In the genomic region with DNA sequence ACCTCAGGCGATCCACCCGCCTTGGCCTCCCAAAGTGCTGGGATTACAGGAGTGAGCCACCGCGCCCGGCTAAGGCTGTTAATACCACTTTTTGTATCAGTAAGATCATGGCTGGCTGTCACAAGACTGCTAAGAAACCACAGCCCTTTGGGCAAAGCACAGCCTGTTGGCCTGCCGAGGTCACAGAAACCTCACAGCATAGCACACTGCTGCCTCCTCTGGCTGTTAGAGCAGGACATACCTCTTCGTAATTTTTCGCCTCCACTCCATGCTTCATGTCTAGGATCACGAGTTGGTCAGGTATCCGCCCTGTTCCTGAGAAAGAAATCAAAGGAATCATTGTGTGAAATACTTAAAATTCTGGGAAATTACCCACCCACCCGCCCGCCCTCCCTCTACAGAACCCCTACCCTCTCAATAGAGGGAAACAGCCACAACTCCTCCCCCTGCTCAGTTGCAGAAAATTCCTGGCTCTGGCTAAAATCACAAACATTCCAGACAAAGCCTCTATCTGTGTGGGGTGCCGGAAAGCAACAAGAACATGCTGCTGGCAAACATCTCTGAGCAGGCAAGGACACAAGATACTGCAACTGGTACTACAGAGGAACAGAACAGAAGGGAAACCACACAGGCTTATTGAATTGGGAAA, we compare ENCODE assay signal across 9 cellular contexts. TPM values are rescaled to one million over a fixed set of nuclear protein-coding genes. Genes with fewer than 3 reads are reported as not detected.
DNase-seq lines count a peak whose midpoint lies in the region; ATAC-seq and TF ChIP-seq lines count a peak whose summit lies in the region.
"Had no signal": no experiment of that assay in that cellular context is flagged by ENCODE, and none has a peak within 500 bp of the region (broad histone marks: within the 10 kb centered on the region; RNA-seq: fewer than 3 reads in every experiment).

No MANE protein-coding gene starts in this region.

- peaks cover 40% of the 10 kb centered on the region for H3K36me3 Mint-ChIP-seq in activated CD8-positive, alpha-beta memory T cell treated with anti-CD3 and anti-CD28 coated beads, Interleukin-2, amount 10 ng/mL, durations not matched to agents 7 days and 5 days

- peaks cover 37% of the 10 kb centered on the region for H3K4me1 Mint-ChIP-seq in activated CD8-positive, alpha-beta memory T cell treated with anti-CD3 and anti-CD28 coated beads, Interleukin-2, amount 10 ng/mL, durations not matched to agents 7 days and 5 days

- H3K9ac ChIP-seq in mammary epithelial cell (ENCODE audit: insufficient read depth, low read length), result peak overlapping the region; percentile 66

- 19% methylated on average over 7 of the region's 13 CpGs for WGBS in mammary epithelial cell (ENCODE audit: low coverage, missing lambda C conversion rate)
- 70 to 78% methylated on average over 13 of the region's 13 CpGs for WGBS in sigmoid colon, 2 donors

- H3K27ac Mint-ChIP-seq in activated CD8-positive, alpha-beta memory T cell treated with anti-CD3 and anti-CD28 coated beads, Interleukin-2, amount 10 ng/mL, durations not matched to agents 7 days and 5 days, result no peak overlapping the region

- no peaks in the 10 kb centered on the region for H3K27me3 ChIP-seq in mammary epithelial cell (ENCODE audit: insufficient read depth, low read length)
- no peaks in the 10 kb centered on the region for H3K27me3 ChIP-seq in sigmoid colon

- TF ChIP-seq CTCF in mammary epithelial cell (conservative IDR thresholded peaks at IDR 0.05 in 1 of 2, IDR thresholded peaks at IDR 0.05 in 1 of 2; ENCODE audit: extremely low read depth in 1 of 2, insufficient read depth in 1 of 2, low read depth in 1 of 2, low read length in 2 of 2) (peak; percentile 64 to 72), sigmoid colon (IDR thresholded peaks at IDR 0.05) (peak in 1 of 4 experiments; percentile 34)

- peak; percentile 30 for ATAC-seq in activated CD8-positive, alpha-beta memory T cell treated with anti-CD3 and anti-CD28 coated beads, Interleukin-2, amount 10 ng/mL, durations not matched to agents 7 days and 5 days
- ATAC-seq in GM21529 (IDR thresholded peaks at IDR 0.05; ENCODE audit: unreplicated experiment), result no peak

- H3K36me3 ChIP-seq in mammary epithelial cell (ENCODE audit: insufficient read depth, low read length) (peaks cover 22% of the 10 kb centered on the region), sigmoid colon (peaks cover 0 to 19% (median 7%) of the 10 kb centered on the region in 4 donors)

- H3K4me2 ChIP-seq in mammary epithelial cell (ENCODE audit: insufficient read depth, low read depth, low read length), result peak overlapping the region; percentile 49

- H3K4me3 ChIP-seq in mammary epithelial cell (replicated peaks in 1 of 3; ENCODE audit: insufficient read depth in 1 of 3, low read depth in 2 of 3, low read length in 3 of 3) (no peak overlapping the region), sigmoid colon (no peak overlapping the region)

- dilution Hi-C loops in mammary epithelial cell (cut with HindIII; ENCODE audit: low sequenced_read_pairs), result loop anchor here (25.0 kb wide), 1 partner anchor 315 kb away; no protein-coding TSS in a partner anchor

- in situ Hi-C loops in mammary epithelial cell (cut with MboI; ENCODE audit: low sequenced_read_pairs in 2 of 2), result loop anchor here in 1 of 2 donors (25.0 kb wide), 1 partner anchor 515 kb away; the partner anchor contains the start of genes ERG28 and TTLL5

- TF ChIP-seq EP300 in sigmoid colon (IDR thresholded peaks at IDR 0.05), result no peak

- H3K9me3 ChIP-seq in mammary epithelial cell (replicated peaks; ENCODE audit: insufficient read depth, low read length), result no peaks in the 10 kb centered on the region
- no peaks in the 10 kb centered on the region for H3K9me3 ChIP-seq in sigmoid colon

- CTCF ChIA-PET in activated CD8-positive, alpha-beta memory T cell treated with anti-CD3 and anti-CD28 coated beads, Interleukin-2, amount 10 ng/mL, durations not matched to agents 7 days and 5 days (lab: Charles Lee), result interaction anchor here (0.7 to 0.8 kb wide), 3 partner anchors 70 to 263 kb away, joined by 3 to 4 read pairs (median 4); no protein-coding TSS in a partner anchor
- CTCF ChIA-PET in mammary epithelial cell (lab: Charles Lee; ENCODE audit: low non-redundant PET), result no interaction called here

- peak overlapping the region; percentile 75 for H3K27ac ChIP-seq in mammary epithelial cell (ENCODE audit: insufficient read depth, low read depth, low read length)
- peak overlapping the region; percentile 78 to 84 (median 82) for H3K27ac ChIP-seq in sigmoid colon
- H3K27ac ChIP-seq: C4-2B had no signal

- H4K20me1 ChIP-seq in mammary epithelial cell (ENCODE audit: insufficient read depth, low read length), result no peaks in the 10 kb centered on the region

- H3K79me2 ChIP-seq in mammary epithelial cell (ENCODE audit: insufficient read depth, low read length), result peaks cover 77% of the 10 kb centered on the region

- H3K9me3 Mint-ChIP-seq in activated CD8-positive, alpha-beta memory T cell treated with anti-CD3 and anti-CD28 coated beads, Interleukin-2, amount 10 ng/mL, durations not matched to agents 7 days and 5 days (ENCODE audit: low read depth), result no peaks in the 10 kb centered on the region

- no peaks in the 10 kb centered on the region for H3K27me3 Mint-ChIP-seq in activated CD8-positive, alpha-beta memory T cell treated with anti-CD3 and anti-CD28 coated beads, Interleukin-2, amount 10 ng/mL, durations not matched to agents 7 days and 5 days

- no peak for DNase-seq in activated CD8-positive, alpha-beta memory T cell treated with anti-CD3 and anti-CD28 coated beads, Interleukin-2, amount 10 ng/mL, durations not matched to agents 7 days and 5 days
- no peak for DNase-seq in activated CD8-positive, alpha-beta memory T cell treated with anti-CD3 and anti-CD28 coated beads for 24 hours
- DNase-seq in mammary epithelial cell (peak; percentile 95), iPS-NIHi7 (ENCODE audit: extremely low spot score) (peak; percentile 82), sigmoid colon (peak; percentile 92), NCI-H2196 (lab: John Stamatoyannopoulos, UW; ENCODE audit: unreplicated experiment) (no peak), NCI-H1436 (lab: John Stamatoyannopoulos, UW) (no peak)

- no TSS peak for BruUV-seq in mammary epithelial cell (replicated peaks; lab: Mats Ljungman, UMichigan)

- H2AFZ ChIP-seq in mammary epithelial cell (ENCODE audit: low read depth, low read length), result peak overlapping the region; percentile 13

- TF ChIP-seq POLR2A in sigmoid colon (IDR thresholded peaks at IDR 0.05), result no peak

- H3K4me1 ChIP-seq in mammary epithelial cell (ENCODE audit: insufficient read depth, low read length) (peaks cover 23% of the 10 kb centered on the region), sigmoid colon (peaks cover 0 to 43% (median 34%) of the 10 kb centered on the region in 4 donors)

- intact Hi-C loops in mammary epithelial cell (cut with micrococcal nuclease), result loop anchor here (1.0 to 5.0 kb wide), 2 partner anchors 15 to 130 kb away; partner anchors contain the start of gene FOS
- intact Hi-C loops in sigmoid colon (cut with DNase I), result no loop called here

- H3K4me3 Mint-ChIP-seq in activated CD8-positive, alpha-beta memory T cell treated with anti-CD3 and anti-CD28 coated beads, Interleukin-2, amount 10 ng/mL, durations not matched to agents 7 days and 5 days, result no peak overlapping the region

RNA-seq across cellular contexts. Expression of gene NEK9, which starts 20.7 kb away (rescaled TPM):
- total RNA-seq in activated CD8-positive, alpha-beta memory T cell treated with anti-CD3 and anti-CD28 coated beads, Interleukin-2, amount 10 ng/mL, durations not matched to agents 7 days and 5 days, result 10 to 100 TPM; 83.0 to 86.4 TPM
- total RNA-seq in mammary epithelial cell (10 to 100 TPM; 31.7 to 58.0 TPM), sigmoid colon (10 to 100 TPM; 54.4 to 66.7 (median 59.9) TPM)
- polyA plus RNA-seq in mammary epithelial cell (17.7 TPM), sigmoid colon (10 to 100 TPM in 2 of 3 donors, 1 to 10 TPM in 1; 9.0 to 38.8 (median 11.4) TPM)
- 54.9 TPM for polyA minus RNA-seq in mammary epithelial cell

RNA-seq across cellular contexts. Expression of gene TMED10, which starts 28.9 kb away (rescaled TPM):
- total RNA-seq in activated CD8-positive, alpha-beta memory T cell treated with anti-CD3 and anti-CD28 coated beads, Interleukin-2, amount 10 ng/mL, durations not matched to agents 7 days and 5 days, result 100 to 1,000 TPM; 129 to 166 TPM
- total RNA-seq in mammary epithelial cell (100 to 1,000 TPM; 389 to 397 TPM), sigmoid colon (100 to 1,000 TPM; 107 to 175 (median 165) TPM)
- polyA plus RNA-seq in mammary epithelial cell (385 TPM), sigmoid colon (100 to 1,000 TPM in 1 of 3 donors, 10 to 100 TPM in 2; 38.4 to 236 (median 51.1) TPM)
- 522 TPM for polyA minus RNA-seq in mammary epithelial cell

Comparison
In these comparisons a context has a peak if more than half of its experiments do, and no peak if none do; other contexts are left out.
1. DNase-seq: peak in mammary epithelial cell (single experiment), iPS-NIHi7 (single experiment) and sigmoid colon (single experiment); none in activated CD8-positive, alpha-beta memory T cell treated with anti-CD3 and anti-CD28 coated beads, Interleukin-2, amount 10 ng/mL, durations not matched to agents 7 days and 5 days (single experiment), activated CD8-positive, alpha-beta memory T cell treated with anti-CD3 and anti-CD28 coated beads for 24 hours (single experiment), NCI-H2196 (single experiment) and NCI-H1436 (single experiment).